Comparison of ENCODE assay signal across 18 cellular contexts in genomic region chr4:3611778-3612177, GRCh38.
A peak's percentile ranks its signal among the peaks of the same experiment; 100 is the strongest.
DNase-seq lines count a peak whose midpoint lies in the region; ATAC-seq and TF ChIP-seq lines count a peak whose summit lies in the region.
"Had no signal": no experiment of that assay in that cellular context is flagged by ENCODE, and none has a peak within 500 bp of the region (broad histone marks: within the 10 kb centered on the region; RNA-seq: fewer than 3 reads in every experiment).

No MANE protein-coding gene starts in this region.

- no peak for TF ChIP-seq POLR2A in sigmoid colon (IDR thresholded peaks at IDR 0.05)

- H3K9me3 Mint-ChIP-seq in activated naive CD8-positive, alpha-beta T cell treated with anti-CD3 and anti-CD28 coated beads, Interleukin-2, amount 10 ng/mL, durations not matched to agents 7 days and 5 days: peaks cover 8% of the 10 kb centered on the region
- H3K9me3 Mint-ChIP-seq in activated naive CD8-positive, alpha-beta T cell treated with anti-CD3 and anti-CD28 coated beads for 36 hours: no peaks in the 10 kb centered on the region
- H3K9me3 Mint-ChIP-seq in neural progenitor cell: peaks cover 6% of the 10 kb centered on the region

- H3K79me2 ChIP-seq in neural progenitor cell (ENCODE audit: low read depth) (no peaks in the 10 kb centered on the region), OCI-LY7 (ENCODE audit: insufficient read depth, low read depth, low read length) (no peaks in the 10 kb centered on the region)

- H3K27ac Mint-ChIP-seq in activated naive CD8-positive, alpha-beta T cell treated with anti-CD3 and anti-CD28 coated beads, Interleukin-2, amount 10 ng/mL, durations not matched to agents 7 days and 5 days: no peak overlapping the region
- no peak overlapping the region for H3K27ac Mint-ChIP-seq in activated naive CD8-positive, alpha-beta T cell treated with anti-CD3 and anti-CD28 coated beads for 36 hours
- H3K27ac Mint-ChIP-seq in neural progenitor cell: peak overlapping the region; percentile 57
- H3K27ac Mint-ChIP-seq: CD8-positive, alpha-beta memory T cell; GM23338; HFFc6 had no signal

- no peak overlapping the region for H3K4me3 Mint-ChIP-seq in activated naive CD8-positive, alpha-beta T cell treated with anti-CD3 and anti-CD28 coated beads, Interleukin-2, amount 10 ng/mL, durations not matched to agents 7 days and 5 days
- H3K4me3 Mint-ChIP-seq in activated naive CD8-positive, alpha-beta T cell treated with anti-CD3 and anti-CD28 coated beads for 36 hours: no peak overlapping the region
- no peak overlapping the region for H3K4me3 Mint-ChIP-seq in neural progenitor cell
- H3K4me3 Mint-ChIP-seq: CD8-positive, alpha-beta memory T cell; GM23338; HFFc6 had no signal

- no peak for TF ChIP-seq CTCF in neural progenitor cell (IDR thresholded peaks at IDR 0.05)
- TF ChIP-seq CTCF in sigmoid colon (IDR thresholded peaks at IDR 0.05): no peak
- no peak for TF ChIP-seq CTCF in OCI-LY7 (conservative IDR thresholded peaks at IDR 0.05; ENCODE audit: low read length)

- H3K4me3 ChIP-seq in neural progenitor cell (no peak overlapping the region), sigmoid colon (no peak overlapping the region), OCI-LY7 (ENCODE audit: low read depth, low read length, poor library complexity, severe bottlenecking) (no peak overlapping the region)
- H3K4me3 ChIP-seq: BLaER1, GM23338 had no signal

- CTCF ChIA-PET in OCI-LY7 (lab: Charles Lee; ENCODE audit: unreplicated experiment): no interaction called here

- H2AFZ ChIP-seq in neural progenitor cell (replicated peaks) (no peak overlapping the region), OCI-LY7 (ENCODE audit: low read length) (no peak overlapping the region)
- H2AFZ ChIP-seq: GM23338 had no signal

- 88 to 92% methylated on average over 14 of the region's 14 CpGs for WGBS in sigmoid colon, 2 donors

- H3K9me2 ChIP-seq in OCI-LY7 (ENCODE audit: insufficient read depth, low read length): no peaks in the 10 kb centered on the region

- BruUV-seq in OCI-LY7 (replicated peaks; lab: Mats Ljungman, UMichigan): no TSS peak

- ATAC-seq in activated naive CD8-positive, alpha-beta T cell treated with anti-CD3 and anti-CD28 coated beads, Interleukin-2, amount 10 ng/mL, durations not matched to agents 7 days and 5 days (ENCODE audit: low read depth): no peak
- ATAC-seq: GM23338 had no signal

- no peaks in the 10 kb centered on the region for H4K20me1 ChIP-seq in neural progenitor cell (ENCODE audit: low read depth)
- no peaks in the 10 kb centered on the region for H4K20me1 ChIP-seq in OCI-LY7 (ENCODE audit: insufficient read depth, low read length)
- H4K20me1 ChIP-seq: BLaER1 had no signal

- H3K27ac ChIP-seq in neural progenitor cell (no peak overlapping the region), sigmoid colon (no peak overlapping the region), OCI-LY7 (ENCODE audit: low read depth, low read length, poor library complexity, severe bottlenecking) (no peak overlapping the region)
- H3K27ac ChIP-seq: BLaER1, HL-60 had no signal

- no peaks in the 10 kb centered on the region for H3K4me1 Mint-ChIP-seq in activated naive CD8-positive, alpha-beta T cell treated with anti-CD3 and anti-CD28 coated beads, Interleukin-2, amount 10 ng/mL, durations not matched to agents 7 days and 5 days
- H3K4me1 Mint-ChIP-seq in activated naive CD8-positive, alpha-beta T cell treated with anti-CD3 and anti-CD28 coated beads for 36 hours: no peaks in the 10 kb centered on the region
- peaks cover 36% of the 10 kb centered on the region for H3K4me1 Mint-ChIP-seq in neural progenitor cell
- H3K4me1 Mint-ChIP-seq: CD8-positive, alpha-beta memory T cell had no signal

- no peak overlapping the region for H3K9ac ChIP-seq in neural progenitor cell
- H3K9ac ChIP-seq: BLaER1 had no signal

- no peak for TF ChIP-seq EP300 in sigmoid colon (IDR thresholded peaks at IDR 0.05)

- H3K36me3 Mint-ChIP-seq in activated naive CD8-positive, alpha-beta T cell treated with anti-CD3 and anti-CD28 coated beads, Interleukin-2, amount 10 ng/mL, durations not matched to agents 7 days and 5 days: no peaks in the 10 kb centered on the region
- H3K36me3 Mint-ChIP-seq in activated naive CD8-positive, alpha-beta T cell treated with anti-CD3 and anti-CD28 coated beads for 36 hours: no peaks in the 10 kb centered on the region
- no peaks in the 10 kb centered on the region for H3K36me3 Mint-ChIP-seq in neural progenitor cell
- H3K36me3 Mint-ChIP-seq: CD8-positive, alpha-beta memory T cell had no signal

- H3K4me1 ChIP-seq in neural progenitor cell (no peaks in the 10 kb centered on the region), sigmoid colon (peaks cover 0 to 7% (median 3%) of the 10 kb centered on the region in 4 donors), OCI-LY7 (ENCODE audit: insufficient read depth, low read length, poor library complexity, severe bottlenecking) (no peaks in the 10 kb centered on the region)
- H3K4me1 ChIP-seq: Caco-2 had no signal

- no peaks in the 10 kb centered on the region for H3K27me3 Mint-ChIP-seq in activated naive CD8-positive, alpha-beta T cell treated with anti-CD3 and anti-CD28 coated beads, Interleukin-2, amount 10 ng/mL, durations not matched to agents 7 days and 5 days
- H3K27me3 Mint-ChIP-seq in activated naive CD8-positive, alpha-beta T cell treated with anti-CD3 and anti-CD28 coated beads for 36 hours: peaks cover 4% of the 10 kb centered on the region
- H3K27me3 Mint-ChIP-seq in neural progenitor cell (ENCODE audit: insufficient read depth, low read depth): peaks cover 18% of the 10 kb centered on the region

- no peaks in the 10 kb centered on the region for H3F3A ChIP-seq in neural progenitor cell (ENCODE audit: low read depth)

- no peaks in the 10 kb centered on the region for H3K27me3 ChIP-seq in neural progenitor cell
- H3K27me3 ChIP-seq in sigmoid colon: peaks cover 0 to 4% (median 0%) of the 10 kb centered on the region in 3 donors
- H3K27me3 ChIP-seq: BLaER1 had no signal

- POLR2A ChIA-PET in activated naive CD8-positive, alpha-beta T cell treated with anti-CD3 and anti-CD28 coated beads, Interleukin-2, amount 10 ng/mL, durations not matched to agents 7 days and 5 days (lab: Charles Lee): no interaction called here
- POLR2A ChIA-PET in OCI-LY7 (lab: Charles Lee): no interaction called here

- H3K36me3 ChIP-seq in neural progenitor cell (no peaks in the 10 kb centered on the region), sigmoid colon (no peaks in the 10 kb centered on the region), OCI-LY7 (ENCODE audit: insufficient read depth, low read length) (no peaks in the 10 kb centered on the region)
- H3K36me3 ChIP-seq: BLaER1 had no signal

- H3K4me2 ChIP-seq in neural progenitor cell (no peak overlapping the region), OCI-LY7 (ENCODE audit: low read length) (no peak overlapping the region)
- H3K4me2 ChIP-seq: BLaER1, GM23338 had no signal

- H3K9me3 ChIP-seq in neural progenitor cell (ENCODE audit: low read depth): no peaks in the 10 kb centered on the region
- H3K9me3 ChIP-seq in sigmoid colon: no peaks in the 10 kb centered on the region
- no peaks in the 10 kb centered on the region for H3K9me3 ChIP-seq in OCI-LY7 (ENCODE audit: low read length)
- H3K9me3 ChIP-seq: BLaER1, Caco-2 had no signal

- peak; percentile 19 for DNase-seq in activated naive CD8-positive, alpha-beta T cell treated with anti-CD3 and anti-CD28 coated beads, Interleukin-2, amount 10 ng/mL, durations not matched to agents 7 days and 5 days
- no peak for DNase-seq in activated naive CD8-positive, alpha-beta T cell treated with anti-CD3 and anti-CD28 coated beads for 36 hours
- DNase-seq in neural progenitor cell (ENCODE audit: low spot score) (no peak), sigmoid colon (peak; percentile 35), T-helper 1 cell (no peak), OCI-LY7 (ENCODE audit: low spot score) (no peak), HT-29 (ENCODE audit: low spot score) (no peak)
- DNase-seq: 8988T; AML-193; Caco-2; CD8-positive, alpha-beta memory T cell; DND-41; GDM1; HCEC 1CT; HFFc6 had no signal

- intact Hi-C loops in sigmoid colon (cut with DNase I) (no loop called here), OCI-LY7 (cut with micrococcal nuclease; ENCODE audit: unreplicated experiment) (no loop called here)

Comparison
In these comparisons a context has a peak if more than half of its experiments do, and no peak if none do; other contexts are left out.
1. DNase-seq: peak in activated naive CD8-positive, alpha-beta T cell treated with anti-CD3 and anti-CD28 coated beads, Interleukin-2, amount 10 ng/mL, durations not matched to agents 7 days and 5 days (single experiment) and sigmoid colon (single experiment); none in activated naive CD8-positive, alpha-beta T cell treated with anti-CD3 and anti-CD28 coated beads for 36 hours (single experiment), neural progenitor cell (single experiment), T-helper 1 cell (0 of 5), OCI-LY7 (single experiment) and HT-29 (single experiment).